ENCODE assay signal across 1 cellular context in the genomic region with DNA sequence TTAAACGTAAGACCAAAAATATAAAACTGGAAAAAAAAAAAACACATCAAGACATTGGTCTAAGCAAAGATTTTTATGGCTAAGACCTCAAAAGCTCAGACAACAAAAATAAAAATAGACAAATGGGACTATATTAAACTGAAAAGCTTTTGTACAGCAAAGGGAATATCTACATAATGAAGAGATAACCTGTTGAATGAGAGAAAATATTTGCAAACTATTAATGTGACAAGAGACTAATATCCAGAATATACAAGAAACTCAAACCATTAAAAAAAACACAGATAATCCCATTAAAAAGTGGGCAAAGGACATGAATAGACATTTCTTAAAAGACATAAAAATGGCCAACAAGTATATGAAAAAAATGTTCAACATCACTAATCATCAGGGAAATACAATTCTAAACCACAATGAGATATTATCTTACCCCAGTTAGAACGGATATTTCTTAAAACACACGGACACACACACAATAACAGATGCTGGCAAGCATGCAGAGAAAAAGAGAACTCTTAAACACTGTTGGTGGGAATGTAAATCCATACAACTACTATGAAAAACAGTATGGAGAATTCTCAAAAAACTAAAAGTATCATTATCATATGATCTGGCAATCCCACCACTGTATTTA.
TF ChIP-seq lines count a peak whose summit lies in the region.

No MANE protein-coding gene starts in this region.

TF ChIP-seq in SK-N-SH, 30 proteins besides CTCF, POLR2A, EP300 and RAD21:
- no peak for TF ChIP-seq EZH2phosphoT487 (IDR thresholded peaks at IDR 0.05; ENCODE audit: borderline replicate concordance, low read depth)
- no peak for TF ChIP-seq NFIC (IDR thresholded peaks at IDR 0.05; ENCODE audit: borderline replicate concordance)
- peak; percentile 15; the same call in 1 of the 2 replicates for TF ChIP-seq TCF12 (IDR thresholded peaks at IDR 0.05)
